Comparison of ENCODE assay signal across 12 cellular contexts in the genomic region with DNA sequence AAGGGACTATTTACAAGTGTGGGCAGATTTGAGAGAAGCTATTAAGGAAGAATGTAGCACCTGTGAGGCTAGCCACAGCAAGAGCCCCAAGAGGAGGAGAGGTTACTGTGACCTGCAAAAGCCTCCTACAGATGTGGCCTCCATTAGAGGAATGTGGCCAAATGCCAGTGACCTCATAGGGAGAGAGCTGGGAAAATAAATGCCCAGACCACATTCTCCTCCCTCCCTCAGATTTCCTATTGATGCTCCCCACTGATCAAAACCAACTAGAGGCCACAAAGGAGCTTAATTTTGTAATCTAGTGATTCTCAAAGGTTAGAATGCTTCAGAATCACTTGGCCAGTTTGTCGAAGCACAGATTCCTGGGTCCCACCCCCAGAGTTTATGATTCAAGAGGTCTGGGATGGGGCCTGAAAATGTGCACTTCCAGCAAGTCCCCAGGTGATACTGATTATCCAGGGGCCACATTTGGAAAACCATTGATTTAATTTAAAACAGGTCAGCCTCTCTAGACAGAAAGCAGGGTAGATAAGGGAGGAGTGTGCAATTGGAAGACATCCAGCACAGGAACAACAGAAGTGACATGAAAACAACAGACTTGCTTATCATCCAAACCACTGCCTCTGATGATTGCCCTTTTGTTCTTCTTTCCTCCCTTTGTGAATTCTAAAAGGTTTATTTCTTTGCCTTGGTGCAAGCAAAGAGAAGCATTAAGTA.
DNase-seq lines count a peak whose midpoint lies in the region; ATAC-seq, FAIRE-seq and TF ChIP-seq lines count a peak whose summit lies in the region.
"Had no signal": no experiment of that assay in that cellular context is flagged by ENCODE, and none has a peak within 500 bp of the region (broad histone marks: within the 10 kb centered on the region; RNA-seq: fewer than 3 reads in every experiment).

No MANE protein-coding gene starts in this region.

- H2AFZ ChIP-seq in KMS-11 (ENCODE audit: low read depth) (peak overlapping the region; percentile 50), astrocyte (ENCODE audit: low read depth, low read length) (no peak overlapping the region), keratinocyte (ENCODE audit: control insufficient read depth, low read length) (peak overlapping the region; percentile 95)

- H3K9me1 ChIP-seq in keratinocyte (ENCODE audit: control insufficient read depth, extremely low read depth, insufficient read depth, low read length), result no peaks in the 10 kb centered on the region

- ATAC-seq in effector memory CD8-positive, alpha-beta T cell (replicated peaks), result no peak
- ATAC-seq: esophagus mucosa had no signal

- H3K27ac ChIP-seq in KMS-11 (peak overlapping the region; percentile 84), astrocyte (ENCODE audit: low read depth, low read length) (no peak overlapping the region), keratinocyte (ENCODE audit: control insufficient read depth, insufficient read depth, low read length) (no peak overlapping the region)

- no peak overlapping the region for H3K4me3 Mint-ChIP-seq in astrocyte (ENCODE audit: unreplicated experiment)
- H3K4me3 Mint-ChIP-seq in effector memory CD8-positive, alpha-beta T cell, result no peak overlapping the region

- H3K27me3 Mint-ChIP-seq in astrocyte (ENCODE audit: low read depth, unreplicated experiment), result no peaks in the 10 kb centered on the region
- peaks cover 25 to 37% of the 10 kb centered on the region in 2 donors for H3K27me3 Mint-ChIP-seq in effector memory CD8-positive, alpha-beta T cell

- H3K36me3 Mint-ChIP-seq in astrocyte (ENCODE audit: low read depth, unreplicated experiment), result no peaks in the 10 kb centered on the region
- no peaks in the 10 kb centered on the region for H3K36me3 Mint-ChIP-seq in effector memory CD8-positive, alpha-beta T cell (ENCODE audit: insufficient read depth)

- H3K79me2 ChIP-seq in KMS-11 (ENCODE audit: insufficient read depth, low read depth) (no peaks in the 10 kb centered on the region; the same call in 1 of the 2 replicates), astrocyte (ENCODE audit: insufficient read depth, low read length) (no peaks in the 10 kb centered on the region), keratinocyte (ENCODE audit: control insufficient read depth, insufficient read depth, low read length) (no peaks in the 10 kb centered on the region)

- H4K20me1 ChIP-seq in KMS-11 (ENCODE audit: insufficient read depth), result no peaks in the 10 kb centered on the region
- H4K20me1 ChIP-seq in astrocyte (ENCODE audit: insufficient read depth, low read length), result no peaks in the 10 kb centered on the region
- H4K20me1 ChIP-seq in keratinocyte (ENCODE audit: control insufficient read depth, extremely low read depth, insufficient read depth, low read length), result no peaks in the 10 kb centered on the region

- no peaks in the 10 kb centered on the region for H3K9me3 Mint-ChIP-seq in astrocyte (ENCODE audit: unreplicated experiment)
- H3K9me3 Mint-ChIP-seq in effector memory CD8-positive, alpha-beta T cell, result no peaks in the 10 kb centered on the region

- H3K4me1 ChIP-seq in KMS-11 (ENCODE audit: low read depth, poor library complexity, severe bottlenecking) (peaks cover 64% of the 10 kb centered on the region), astrocyte (ENCODE audit: insufficient read depth, low read length) (peaks cover 9% of the 10 kb centered on the region), keratinocyte (ENCODE audit: control insufficient read depth, extremely low read depth, insufficient read depth, low read length) (peaks cover 27% of the 10 kb centered on the region)

- peak overlapping the region; percentile 99 for H3K4me2 ChIP-seq in KMS-11
- H3K4me2 ChIP-seq in astrocyte (ENCODE audit: low read length), result no peak overlapping the region
- H3K4me2 ChIP-seq in keratinocyte (ENCODE audit: control insufficient read depth, extremely low read depth, insufficient read depth, low read depth, low read length), result peak overlapping the region; percentile 12

- H3K27ac Mint-ChIP-seq in astrocyte (ENCODE audit: unreplicated experiment), result peak overlapping the region; percentile 3
- H3K27ac Mint-ChIP-seq in effector memory CD8-positive, alpha-beta T cell, result no peak overlapping the region

- FAIRE-seq in astrocyte (lab: Jason Lieb, UNC) (no peak), keratinocyte (lab: Jason Lieb, UNC) (peak; percentile 64)

- no peak for TF ChIP-seq CTCF in KMS-11 (conservative IDR thresholded peaks at IDR 0.05; ENCODE audit: low read depth, low read length)
- no peak for TF ChIP-seq CTCF in astrocyte (IDR thresholded peaks at IDR 0.05; ENCODE audit: insufficient read depth, low read depth, low read length)
- no peak for TF ChIP-seq CTCF in keratinocyte (optimal IDR thresholded peaks at IDR 0.05 in 1 of 3, IDR thresholded peaks at IDR 0.05 in 1 of 3, conservative IDR thresholded peaks at IDR 0.05 in 1 of 3; ENCODE audit: extremely low read depth in 1 of 3, insufficient read depth in 2 of 3, low read length in 3 of 3)

- in situ Hi-C loops in Caki2 (cut with HindIII; ENCODE audit: low pct_unique_long_range_greater_than_20kb, low sequenced_read_pairs), result no loop called here

- H3K4me3 ChIP-seq in KMS-11 (IDR thresholded peaks at IDR 0.05; ENCODE audit: insufficient read depth, low read depth, low read length), result no peak overlapping the region
- H3K4me3 ChIP-seq in astrocyte (ENCODE audit: insufficient read depth, low read depth, low read length), result no peak overlapping the region
- H3K4me3 ChIP-seq in keratinocyte (ENCODE audit: control insufficient read depth in 2 of 3, extremely low read depth in 1 of 3, insufficient read depth in 2 of 3, low read depth in 1 of 3, low read length in 3 of 3), result no peak overlapping the region

- H3K9me3 ChIP-seq in astrocyte (ENCODE audit: insufficient read depth, low read depth, low read length) (no peaks in the 10 kb centered on the region), keratinocyte (ENCODE audit: control insufficient read depth, low read depth, low read length) (no peaks in the 10 kb centered on the region)

- dilution Hi-C loops in keratinocyte (cut with MboI; ENCODE audit: extremely low pct_ligation_motif_present, low sequenced_read_pairs), result no loop called here

- peaks cover 8% of the 10 kb centered on the region for H3K4me1 Mint-ChIP-seq in astrocyte (ENCODE audit: low read depth, unreplicated experiment)
- H3K4me1 Mint-ChIP-seq in effector memory CD8-positive, alpha-beta T cell (ENCODE audit: low read depth in 2 of 2), result peaks cover 0 to 6% of the 10 kb centered on the region in 2 donors

- H3K27me3 ChIP-seq in KMS-11 (ENCODE audit: insufficient read depth, low read depth), result no peaks in the 10 kb centered on the region
- H3K27me3 ChIP-seq in astrocyte (ENCODE audit: insufficient read depth, low read length), result no peaks in the 10 kb centered on the region
- H3K27me3 ChIP-seq in keratinocyte (ENCODE audit: control insufficient read depth, extremely low read depth, insufficient read depth, low read length), result no peaks in the 10 kb centered on the region

- DNase-seq in Caki2 (ENCODE audit: low read depth) (peak; percentile 16), astrocyte (ENCODE audit: low read depth) (peak; percentile 85), keratinocyte (ENCODE audit: low read depth, low spot score) (no peak), SIG-M5 (lab: John Stamatoyannopoulos, UW) (no peak), cerebellar nuclear complex (lab: John Stamatoyannopoulos, UW) (no peak), DMS114 treated with DMSO at 0.1 percent for 48 hours (lab: John Stamatoyannopoulos, UW; ENCODE audit: unreplicated experiment) (no peak)
- no peak for DNase-seq in effector memory CD8-positive, alpha-beta T cell
- DNase-seq: aorta; NK-92 treated with Interleukin-12 subunit alpha and Interleukin-12 subunit beta, amount 100 ng/mL, for 24 hours; stimulated activated CD4-positive, alpha-beta T cell treated with anti-CD3 and anti-CD28 coated beads, Interleukin-4, amount 100 ng/mL, for 4 hours had no signal

- no peaks in the 10 kb centered on the region for H3K36me3 ChIP-seq in KMS-11 (ENCODE audit: insufficient read depth)
- no peaks in the 10 kb centered on the region for H3K36me3 ChIP-seq in astrocyte (ENCODE audit: insufficient read depth, low read length)
- H3K36me3 ChIP-seq in keratinocyte (ENCODE audit: control insufficient read depth in 2 of 2, extremely low read depth in 1 of 2, insufficient read depth in 2 of 2, low read length in 2 of 2), result no peaks in the 10 kb centered on the region

- H3K9ac ChIP-seq in KMS-11 (peak overlapping the region; percentile 61), astrocyte (ENCODE audit: low read length) (no peak overlapping the region), keratinocyte (ENCODE audit: control insufficient read depth, extremely low read depth, insufficient read depth, low read length) (no peak overlapping the region)

Comparison
In these comparisons a context has a peak if more than half of its experiments do, and no peak if none do; other contexts are left out.
1. DNase-seq: peak in Caki2 (single experiment) and astrocyte (single experiment); none in keratinocyte (single experiment), SIG-M5 (single experiment), cerebellar nuclear complex (0 of 2), effector memory CD8-positive, alpha-beta T cell (0 of 3) and DMS114 treated with DMSO at 0.1 percent for 48 hours (single experiment).